ENCODE assay signal across 15 cellular contexts in genomic region chr12:110307372-110307771, GRCh38. TPM values are rescaled to one million over a fixed set of nuclear protein-coding genes. Genes with fewer than 3 reads are reported as not detected.
A peak's percentile ranks its signal among the peaks of the same experiment; 100 is the strongest.
DNase-seq lines count a peak whose midpoint lies in the region; ATAC-seq, FAIRE-seq and TF ChIP-seq lines count a peak whose summit lies in the region.
"Had no signal": no experiment of that assay in that cellular context is flagged by ENCODE, and none has a peak within 500 bp of the region (broad histone marks: within the 10 kb centered on the region; RNA-seq: fewer than 3 reads in every experiment).

No MANE protein-coding gene starts in this region.

- H3K27ac ChIP-seq in ovary: no peak overlapping the region
- H3K27ac ChIP-seq: parathyroid adenoma, spleen had no signal

- no peak for FAIRE-seq in urothelium cell line (lab: Jason Lieb, UNC)

- H3K4me1 Mint-ChIP-seq in activated CD4-positive, alpha-beta T cell treated with anti-CD3 and anti-CD28 coated beads, Interleukin-2, amount 10 ng/mL, durations not matched to agents 7 days and 5 days: peaks cover 50% of the 10 kb centered on the region
- peaks cover 46% of the 10 kb centered on the region for H3K4me1 Mint-ChIP-seq in central memory CD8-positive, alpha-beta T cell
- H3K4me1 Mint-ChIP-seq in progenitor cell of endocrine pancreas (ENCODE audit: low read depth): peaks cover 2% of the 10 kb centered on the region

- H3K36me3 Mint-ChIP-seq in activated CD4-positive, alpha-beta T cell treated with anti-CD3 and anti-CD28 coated beads, Interleukin-2, amount 10 ng/mL, durations not matched to agents 7 days and 5 days (ENCODE audit: low read depth): peaks cover 58% of the 10 kb centered on the region
- H3K36me3 Mint-ChIP-seq in central memory CD8-positive, alpha-beta T cell (ENCODE audit: insufficient read depth): peaks cover 46% of the 10 kb centered on the region
- peaks cover 28% of the 10 kb centered on the region for H3K36me3 Mint-ChIP-seq in progenitor cell of endocrine pancreas (ENCODE audit: insufficient read depth)

- POLR2A ChIA-PET in activated CD4-positive, alpha-beta T cell treated with anti-CD3 and anti-CD28 coated beads, Interleukin-2, amount 10 ng/mL, durations not matched to agents 7 days and 5 days (lab: Charles Lee): interaction anchor here (0.6 kb wide), 1 partner anchor 340 kb away, joined by 3 read pairs; no protein-coding TSS in a partner anchor

- H3K36me3 ChIP-seq in ovary: no peaks in the 10 kb centered on the region

- no peak for DNase-seq in activated CD4-positive, alpha-beta T cell treated with anti-CD3 and anti-CD28 coated beads, Interleukin-2, amount 10 ng/mL, durations not matched to agents 7 days and 5 days
- DNase-seq in activated CD4-positive, alpha-beta T cell treated with anti-CD3 and anti-CD28 coated beads, Interleukin-2, amount 50 U/mL, for 48 hours: no peak
- DNase-seq in M059J (ENCODE audit: low read depth) (peak; percentile 64), progenitor cell of endocrine pancreas (ENCODE audit: low spot score, unreplicated experiment) (no peak), urothelium cell line (ENCODE audit: low spot score) (no peak), ovary (no peak)
- DNase-seq in central memory CD8-positive, alpha-beta T cell (ENCODE audit: low spot score in 2 of 2): no peak
- DNase-seq: activated CD8-positive, alpha-beta memory T cell treated with anti-CD3 and anti-CD28 coated beads, Interleukin-2, amount 50 U/mL, for 4 hours; GDM1; islet precursor cell; mucosa of descending colon; NCI-H1694; spleen had no signal

- intact Hi-C loops in ovary (cut with DNase I): no loop called here

- H3K4me3 Mint-ChIP-seq in activated CD4-positive, alpha-beta T cell treated with anti-CD3 and anti-CD28 coated beads, Interleukin-2, amount 10 ng/mL, durations not matched to agents 7 days and 5 days: no peak overlapping the region
- no peak overlapping the region for H3K4me3 Mint-ChIP-seq in central memory CD8-positive, alpha-beta T cell
- H3K4me3 Mint-ChIP-seq in progenitor cell of endocrine pancreas (ENCODE audit: low read depth): no peak overlapping the region

- no peak for TF ChIP-seq CTCF in progenitor cell of endocrine pancreas (IDR thresholded peaks at IDR 0.05; ENCODE audit: unreplicated experiment)
- no peak for TF ChIP-seq CTCF in ovary (IDR thresholded peaks at IDR 0.05)

- H3K27me3 ChIP-seq in ovary: no peaks in the 10 kb centered on the region
- H3K27me3 ChIP-seq: spleen had no signal

- H3K27me3 Mint-ChIP-seq in activated CD4-positive, alpha-beta T cell treated with anti-CD3 and anti-CD28 coated beads, Interleukin-2, amount 10 ng/mL, durations not matched to agents 7 days and 5 days: no peaks in the 10 kb centered on the region
- no peaks in the 10 kb centered on the region for H3K27me3 Mint-ChIP-seq in central memory CD8-positive, alpha-beta T cell
- no peaks in the 10 kb centered on the region for H3K27me3 Mint-ChIP-seq in progenitor cell of endocrine pancreas

- peaks cover 4% of the 10 kb centered on the region for H3K4me1 ChIP-seq in ovary (ENCODE audit: insufficient read depth)

- TF ChIP-seq EP300 in ovary (IDR thresholded peaks at IDR 0.05): no peak

- no peak overlapping the region for H3K4me3 ChIP-seq in ovary
- H3K4me3 ChIP-seq: mucosa of descending colon, spleen had no signal

- TF ChIP-seq POLR2A in ovary (IDR thresholded peaks at IDR 0.05): no peak

- ATAC-seq in central memory CD8-positive, alpha-beta T cell (replicated peaks; ENCODE audit: extremely low read depth, poor library complexity, severe bottlenecking): no peak
- ATAC-seq in GM21723 (IDR thresholded peaks at IDR 0.05; ENCODE audit: unreplicated experiment): no peak
- ATAC-seq: mucosa of descending colon had no signal

- H3K27ac Mint-ChIP-seq in activated CD4-positive, alpha-beta T cell treated with anti-CD3 and anti-CD28 coated beads, Interleukin-2, amount 10 ng/mL, durations not matched to agents 7 days and 5 days: peak overlapping the region; percentile 13
- peak overlapping the region; percentile 35 for H3K27ac Mint-ChIP-seq in central memory CD8-positive, alpha-beta T cell (ENCODE audit: low read depth)
- peak overlapping the region; percentile 78 for H3K27ac Mint-ChIP-seq in progenitor cell of endocrine pancreas

- no peaks in the 10 kb centered on the region for H3K9me3 Mint-ChIP-seq in activated CD4-positive, alpha-beta T cell treated with anti-CD3 and anti-CD28 coated beads, Interleukin-2, amount 10 ng/mL, durations not matched to agents 7 days and 5 days
- H3K9me3 Mint-ChIP-seq in central memory CD8-positive, alpha-beta T cell: no peaks in the 10 kb centered on the region
- H3K9me3 Mint-ChIP-seq in progenitor cell of endocrine pancreas (ENCODE audit: low read depth): peaks cover 3% of the 10 kb centered on the region

- 84 to 89% (median 86%) methylated on average over 3 of the region's 3 CpGs for WGBS in ovary, 3 donors

- no peaks in the 10 kb centered on the region for H3K9me3 ChIP-seq in ovary
- H3K9me3 ChIP-seq: mucosa of descending colon, spleen had no signal

- CTCF ChIA-PET in activated CD4-positive, alpha-beta T cell treated with anti-CD3 and anti-CD28 coated beads, Interleukin-2, amount 10 ng/mL, durations not matched to agents 7 days and 5 days (lab: Charles Lee): interaction anchor here (0.8 kb wide), 1 partner anchor 23 kb away, joined by 3 read pairs; no protein-coding TSS in a partner anchor

RNA-seq across cellular contexts. Expression of gene ATP2A2, which starts 26.3 kb away (rescaled TPM):
- total RNA-seq in activated CD4-positive, alpha-beta T cell treated with anti-CD3 and anti-CD28 coated beads, Interleukin-2, amount 10 ng/mL, durations not matched to agents 7 days and 5 days: 100 to 1,000 TPM; 126 to 131 TPM
- total RNA-seq in M059J (2014; rRNA removed; shearing (Covaris generic)): 86.9 and 140 TPM in 2 replicates
- 167 and 175 TPM in 2 replicates for total RNA-seq in progenitor cell of endocrine pancreas
- total RNA-seq in ovary: 100 to 1,000 TPM in 4 of 7 donors, 10 to 100 TPM in 3; 60.4 to 164 (median 137) TPM
- polyA plus RNA-seq in ovary: 100 to 1,000 TPM in 1 of 2 donors, 10 to 100 TPM in 1; 54.2 to 183 TPM

Comparison
In these comparisons a context has a peak if more than half of its experiments do, and no peak if none do; other contexts are left out.
1. H3K27ac Mint-ChIP-seq: peak in every context shown above with its lines; median percentile 78 in progenitor cell of endocrine pancreas; 35 in central memory CD8-positive, alpha-beta T cell; 13 in activated CD4-positive, alpha-beta T cell treated with anti-CD3 and anti-CD28 coated beads, Interleukin-2, amount 10 ng/mL, durations not matched to agents 7 days and 5 days.